ENCODE assay signal across 1 cellular context in genomic region chr3:71060536-71060935, GRCh38.
TF ChIP-seq lines count a peak whose summit lies in the region.

No MANE protein-coding gene starts in this region.

TF ChIP-seq in HepG2, 621 proteins besides CTCF, POLR2A, EP300 and RAD21 (continued from another document and continues in another):
- no peak for TF ChIP-seq GLMP (CRISPR knock-in tag; IDR thresholded peaks at IDR 0.05; ENCODE audit: borderline replicate concordance)
- TF ChIP-seq ZNF629 (CRISPR knock-in tag; conservative IDR thresholded peaks at IDR 0.05) = no peak
- no peak for TF ChIP-seq ZBTB25 (CRISPR knock-in tag; IDR thresholded peaks at IDR 0.05)
- no peak for TF ChIP-seq GRHL1 (CRISPR knock-in tag; conservative IDR thresholded peaks at IDR 0.05)
- no peak for TF ChIP-seq IRF1 (CRISPR knock-in tag; IDR thresholded peaks at IDR 0.05; ENCODE audit: low read depth)
- TF ChIP-seq ZNF776 (CRISPR knock-in tag; IDR thresholded peaks at IDR 0.05) = no peak
- TF ChIP-seq TARDBP (CRISPR knock-in tag; IDR thresholded peaks at IDR 0.05) = 0 out of 2 replicates have a peak, but pooled peaks have one; percentile 35
- no peak for TF ChIP-seq GPN1 (CRISPR knock-in tag; IDR thresholded peaks at IDR 0.05; ENCODE audit: borderline replicate concordance)
- no peak for TF ChIP-seq TAF1 (CRISPR knock-in tag; IDR thresholded peaks at IDR 0.05)
- TF ChIP-seq NFE2L1 (CRISPR knock-in tag; IDR thresholded peaks at IDR 0.05; ENCODE audit: borderline replicate concordance) = no peak
- no peak for TF ChIP-seq ZFP36L2 (CRISPR knock-in tag; IDR thresholded peaks at IDR 0.05)
- no peak for TF ChIP-seq NAIF1 (CRISPR knock-in tag; IDR thresholded peaks at IDR 0.05; ENCODE audit: borderline replicate concordance)
- TF ChIP-seq CENPT (CRISPR knock-in tag; IDR thresholded peaks at IDR 0.05; ENCODE audit: low read depth) = no peak
- no peak for TF ChIP-seq KLF11 (CRISPR knock-in tag; IDR thresholded peaks at IDR 0.05)
- no peak for TF ChIP-seq ZNF34 (CRISPR knock-in tag; IDR thresholded peaks at IDR 0.05; ENCODE audit: borderline replicate concordance)
- TF ChIP-seq FOXK1 (CRISPR knock-in tag; IDR thresholded peaks at IDR 0.05; ENCODE audit: borderline replicate concordance, low read depth) = peak; percentile 45; the same call in 1 of the 2 replicates
- TF ChIP-seq LCORL (IDR thresholded peaks at IDR 0.05) = peak; percentile 54; the same call in 1 of the 2 replicates
- no peak for TF ChIP-seq LCORL (CRISPR knock-in tag; IDR thresholded peaks at IDR 0.05)
- no peak for TF ChIP-seq ZNF33A (CRISPR knock-in tag; IDR thresholded peaks at IDR 0.05; ENCODE audit: borderline replicate concordance)
- 0 out of 2 replicates have a peak, but pooled peaks have one; percentile 27 for TF ChIP-seq HNF1A (IDR thresholded peaks at IDR 0.05; ENCODE audit: low read depth)
- TF ChIP-seq HNF1A (CRISPR knock-in tag; IDR thresholded peaks at IDR 0.05; ENCODE audit: borderline replicate concordance) = peak; percentile 39; the same call in 1 of the 2 replicates
- no peak for TF ChIP-seq PHF20 (CRISPR knock-in tag; IDR thresholded peaks at IDR 0.05)
- no peak for TF ChIP-seq ZNF7 (CRISPR knock-in tag; IDR thresholded peaks at IDR 0.05)
- no peak for TF ChIP-seq ZNF589 (CRISPR knock-in tag; conservative IDR thresholded peaks at IDR 0.05)
- TF ChIP-seq KDM1A (CRISPR knock-in tag; IDR thresholded peaks at IDR 0.05) = no peak
- TF ChIP-seq ZNF10 (CRISPR knock-in tag; IDR thresholded peaks at IDR 0.05; ENCODE audit: borderline replicate concordance, low read depth) = no peak
- TF ChIP-seq ZNF557 (CRISPR knock-in tag; IDR thresholded peaks at IDR 0.05) = no peak
- no peak for TF ChIP-seq ZBTB10 (CRISPR knock-in tag; IDR thresholded peaks at IDR 0.05; ENCODE audit: borderline replicate concordance)
- TF ChIP-seq ZNF367 (CRISPR knock-in tag; IDR thresholded peaks at IDR 0.05; ENCODE audit: borderline replicate concordance) = no peak
- TF ChIP-seq SMC3 (IDR thresholded peaks at IDR 0.05; ENCODE audit: low read length) = no peak
- TF ChIP-seq ZNF362 (CRISPR knock-in tag; IDR thresholded peaks at IDR 0.05; ENCODE audit: borderline replicate concordance) = peak; percentile 61; the same call in 1 of the 2 replicates
- TF ChIP-seq CREB3 (CRISPR knock-in tag; IDR thresholded peaks at IDR 0.05) = no peak
- TF ChIP-seq ZNF720 (CRISPR knock-in tag; IDR thresholded peaks at IDR 0.05) = no peak
- no peak for TF ChIP-seq SMAD1 (CRISPR knock-in tag; IDR thresholded peaks at IDR 0.05; ENCODE audit: borderline replicate concordance, low read depth)
- no peak for TF ChIP-seq LBX2 (CRISPR knock-in tag; IDR thresholded peaks at IDR 0.05; ENCODE audit: borderline replicate concordance)
- TF ChIP-seq GTF3A (CRISPR knock-in tag; conservative IDR thresholded peaks at IDR 0.05) = no peak
- TF ChIP-seq ERF (CRISPR knock-in tag; IDR thresholded peaks at IDR 0.05) = 0 out of 2 replicates have a peak, but pooled peaks have one; percentile 42
- no peak for TF ChIP-seq ZNF101 (CRISPR knock-in tag; IDR thresholded peaks at IDR 0.05; ENCODE audit: borderline replicate concordance, low read depth)
- no peak for TF ChIP-seq ZNF296 (CRISPR knock-in tag; conservative IDR thresholded peaks at IDR 0.05)
- TF ChIP-seq ZNF598 (CRISPR knock-in tag; IDR thresholded peaks at IDR 0.05; ENCODE audit: borderline replicate concordance) = no peak
- no peak for TF ChIP-seq ZMYM4 (CRISPR knock-in tag; IDR thresholded peaks at IDR 0.05)
- TF ChIP-seq ZNF142 (CRISPR knock-in tag; IDR thresholded peaks at IDR 0.05) = no peak
- TF ChIP-seq FOXA1 (IDR thresholded peaks at IDR 0.05) = peak; percentile 91
- peak; percentile 90 for TF ChIP-seq FOXA1 (CRISPR knock-in tag; IDR thresholded peaks at IDR 0.05)
